Comparison of ENCODE assay signal across 8 cellular contexts in the genomic region with DNA sequence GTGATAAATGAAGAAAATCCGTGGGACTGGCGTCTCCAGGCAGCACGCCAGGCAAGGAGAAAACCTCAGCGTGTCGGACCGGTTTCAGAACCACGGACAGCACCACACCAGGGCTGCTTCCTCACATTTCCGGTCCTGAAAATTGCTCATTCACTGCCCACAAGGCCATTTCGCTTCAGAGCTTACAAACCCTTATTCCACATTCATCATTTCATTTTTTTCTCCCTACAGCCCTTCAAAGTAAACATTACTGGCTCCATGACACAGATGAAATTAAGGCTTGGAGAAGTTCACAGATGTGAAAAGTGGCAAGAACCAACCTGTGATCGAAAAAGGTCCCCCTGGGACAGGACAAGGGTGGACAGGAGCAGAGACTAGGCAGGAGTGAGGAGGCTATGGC. TPM values are rescaled to one million over a fixed set of nuclear protein-coding genes. Genes with fewer than 3 reads are reported as not detected.
DNase-seq lines count a peak whose midpoint lies in the region; ATAC-seq and TF ChIP-seq lines count a peak whose summit lies in the region.

No MANE protein-coding gene starts in this region.

- peak overlapping the region in 2 of 4 donors; percentile 0 to 66 for H3K4me3 Mint-ChIP-seq in CD4-positive, CD25-positive, alpha-beta regulatory T cell
- no peak overlapping the region for H3K4me3 Mint-ChIP-seq in activated CD8-positive, alpha-beta T cell treated with anti-CD3 and anti-CD28 coated beads for 36 hours

- WGBS in ovary, 3 donors = 9 to 10% (median 10%) methylated on average over 10 of the region's 10 CpGs

- no peak for TF ChIP-seq EP300 in ovary (IDR thresholded peaks at IDR 0.05)

- H3K9me2 ChIP-seq in Karpas-422 (replicated peaks; ENCODE audit: insufficient read depth, low read length) = no peaks in the 10 kb centered on the region

- no peaks in the 10 kb centered on the region for H3K9me3 ChIP-seq in CD4-positive, CD25-positive, alpha-beta regulatory T cell (ENCODE audit: control insufficient read depth in 2 of 2, low read length in 2 of 2)
- H3K9me3 ChIP-seq in Karpas-422 (ENCODE audit: low read length) (no peaks in the 10 kb centered on the region), ovary (no peaks in the 10 kb centered on the region)

- H4K20me1 ChIP-seq in Karpas-422 (ENCODE audit: insufficient read depth, low read depth, low read length) = peaks cover 20% of the 10 kb centered on the region; the same call in 1 of the 2 replicates

- CTCF ChIA-PET in activated CD8-positive, alpha-beta T cell treated with anti-CD3 and anti-CD28 coated beads for 36 hours (lab: Charles Lee) = no interaction called here

- H3K27me3 ChIP-seq in CD4-positive, CD25-positive, alpha-beta regulatory T cell (ENCODE audit: control insufficient read depth, insufficient read depth, low read length) = peaks cover 11% of the 10 kb centered on the region
- H3K27me3 ChIP-seq in Karpas-422 (ENCODE audit: low read length) (no peaks in the 10 kb centered on the region), ovary (peaks cover 2% of the 10 kb centered on the region)

- no peaks in the 10 kb centered on the region for H3K79me2 ChIP-seq in Karpas-422 (ENCODE audit: low read length)

- H2AFZ ChIP-seq in Karpas-422 (ENCODE audit: low read length) = no peak overlapping the region

- intact Hi-C loops in activated CD8-positive, alpha-beta T cell treated with anti-CD3 and anti-CD28 coated beads for 36 hours (cut with micrococcal nuclease) = no loop called here
- intact Hi-C loops in ovary (cut with DNase I) = no loop called here

- no peak overlapping the region for H3K27ac ChIP-seq in CD4-positive, CD25-positive, alpha-beta regulatory T cell (ENCODE audit: insufficient read depth, low read length, poor library complexity, severe bottlenecking)
- no peak overlapping the region for H3K27ac ChIP-seq in Karpas-422 (ENCODE audit: low read length)
- no peak overlapping the region for H3K27ac ChIP-seq in ovary

- peaks cover 3% of the 10 kb centered on the region for H3K36me3 Mint-ChIP-seq in CD4-positive, CD25-positive, alpha-beta regulatory T cell
- H3K36me3 Mint-ChIP-seq in activated CD8-positive, alpha-beta T cell treated with anti-CD3 and anti-CD28 coated beads for 36 hours (ENCODE audit: low read depth) = no peaks in the 10 kb centered on the region

- peaks cover 0 to 13% (median 10%) of the 10 kb centered on the region in 4 donors for H3K4me1 Mint-ChIP-seq in CD4-positive, CD25-positive, alpha-beta regulatory T cell
- peaks cover 11% of the 10 kb centered on the region for H3K4me1 Mint-ChIP-seq in activated CD8-positive, alpha-beta T cell treated with anti-CD3 and anti-CD28 coated beads for 36 hours (ENCODE audit: low read depth)

- DNase-seq in CD4-positive, CD25-positive, alpha-beta regulatory T cell = peak; percentile 33 to 55 (median 51)
- DNase-seq in Karpas-422 = peak; percentile 80
- DNase-seq in activated CD8-positive, alpha-beta T cell treated with anti-CD3 and anti-CD28 coated beads for 36 hours = peak; percentile 76
- DNase-seq in fibroblast of mammary gland (ENCODE audit: low read depth) = peak; percentile 85
- DNase-seq in ovary = peak; percentile 62 to 87 (median 81)
- DNase-seq in NCI-H82 treated with DMSO at 0.1 percent for 48 hours (lab: John Stamatoyannopoulos, UW; ENCODE audit: unreplicated experiment) = no peak
- DNase-seq in NCI-H128 (lab: John Stamatoyannopoulos, UW; ENCODE audit: unreplicated experiment) = no peak
- DNase-seq in NCI-H2107 (lab: John Stamatoyannopoulos, UW) = no peak

- peaks cover 11% of the 10 kb centered on the region for H3K4me1 ChIP-seq in CD4-positive, CD25-positive, alpha-beta regulatory T cell (ENCODE audit: control insufficient read depth, insufficient read depth, low read length, poor library complexity, severe bottlenecking)
- peaks cover 12% of the 10 kb centered on the region for H3K4me1 ChIP-seq in Karpas-422 (ENCODE audit: low read length)
- H3K4me1 ChIP-seq in ovary (ENCODE audit: insufficient read depth) = peaks cover 4% of the 10 kb centered on the region

- POLR2A ChIA-PET in activated CD8-positive, alpha-beta T cell treated with anti-CD3 and anti-CD28 coated beads for 36 hours (lab: Charles Lee) = no interaction called here

- peaks cover 39% of the 10 kb centered on the region for H3K27me3 Mint-ChIP-seq in CD4-positive, CD25-positive, alpha-beta regulatory T cell
- H3K27me3 Mint-ChIP-seq in activated CD8-positive, alpha-beta T cell treated with anti-CD3 and anti-CD28 coated beads for 36 hours = peaks cover 32% of the 10 kb centered on the region

- no peak for ATAC-seq in CD4-positive, CD25-positive, alpha-beta regulatory T cell (ENCODE audit: low read depth in 2 of 2)
- ATAC-seq in activated CD8-positive, alpha-beta T cell treated with anti-CD3 and anti-CD28 coated beads for 36 hours = no peak

- H3K36me3 ChIP-seq in CD4-positive, CD25-positive, alpha-beta regulatory T cell (ENCODE audit: control insufficient read depth, insufficient read depth, low read length) = no peaks in the 10 kb centered on the region
- H3K36me3 ChIP-seq in Karpas-422 (ENCODE audit: insufficient read depth, low read length) (no peaks in the 10 kb centered on the region), ovary (no peaks in the 10 kb centered on the region)

- no peak for TF ChIP-seq CTCF in activated CD8-positive, alpha-beta T cell treated with anti-CD3 and anti-CD28 coated beads for 36 hours (IDR thresholded peaks at IDR 0.05)
- no peak for TF ChIP-seq CTCF in fibroblast of mammary gland (conservative IDR thresholded peaks at IDR 0.05; ENCODE audit: control insufficient read depth, insufficient read depth, low read depth, low read length)
- no peak for TF ChIP-seq CTCF in ovary (IDR thresholded peaks at IDR 0.05)

- no peak overlapping the region for H3K27ac Mint-ChIP-seq in CD4-positive, CD25-positive, alpha-beta regulatory T cell
- no peak overlapping the region for H3K27ac Mint-ChIP-seq in activated CD8-positive, alpha-beta T cell treated with anti-CD3 and anti-CD28 coated beads for 36 hours

- H3K9ac ChIP-seq in Karpas-422 (ENCODE audit: low read length) = no peak overlapping the region

- peaks cover 0 to 3% (median 0%) of the 10 kb centered on the region in 7 donors for H3K9me3 Mint-ChIP-seq in CD4-positive, CD25-positive, alpha-beta regulatory T cell
- no peaks in the 10 kb centered on the region for H3K9me3 Mint-ChIP-seq in activated CD8-positive, alpha-beta T cell treated with anti-CD3 and anti-CD28 coated beads for 36 hours

- H3K4me2 ChIP-seq in Karpas-422 (ENCODE audit: low read depth, low read length, poor library complexity, severe bottlenecking) = no peak overlapping the region

- H3K4me3 ChIP-seq in CD4-positive, CD25-positive, alpha-beta regulatory T cell (ENCODE audit: low read depth, low read length) = no peak overlapping the region
- H3K4me3 ChIP-seq in Karpas-422 (ENCODE audit: low read length) (no peak overlapping the region), fibroblast of mammary gland (ENCODE audit: control insufficient read depth, low read depth, low read length) (no peak overlapping the region), ovary (no peak overlapping the region)

- TF ChIP-seq POLR2A in ovary (IDR thresholded peaks at IDR 0.05) = no peak

RNA-seq across cellular contexts. Expression of a gene that starts 1.5 kb away (rescaled TPM):
- 1.9 TPM for total RNA-seq in CD4-positive, CD25-positive, alpha-beta regulatory T cell
- polyA plus RNA-seq in CD4-positive, CD25-positive, alpha-beta regulatory T cell = under 1 TPM; 0.24 to 0.87 (median 0.52) TPM
- total RNA-seq in Karpas-422 (2014; rRNA removed; shearing (Covaris generic); ENCODE audit: low replicate concordance) = 1.9 and 4.6 TPM in 2 replicates
- total RNA-seq in activated CD8-positive, alpha-beta T cell treated with anti-CD3 and anti-CD28 coated beads for 36 hours = 1 to 10 TPM; 1.6 to 2.0 TPM
- total RNA-seq in ovary = under 1 TPM; 0.08 to 0.32 (median 0.20) TPM
- polyA plus RNA-seq in ovary = under 1 TPM; 0.13 to 0.50 TPM

RNA-seq across cellular contexts. Expression of a gene that starts 18.9 kb away (rescaled TPM):
- total RNA-seq in CD4-positive, CD25-positive, alpha-beta regulatory T cell = not detected
- not detected for polyA plus RNA-seq in CD4-positive, CD25-positive, alpha-beta regulatory T cell
- total RNA-seq in Karpas-422 (2014; rRNA removed; shearing (Covaris generic); ENCODE audit: low replicate concordance) = not detected in 2 replicates
- under 1 TPM; 0.69 to 0.79 TPM for total RNA-seq in activated CD8-positive, alpha-beta T cell treated with anti-CD3 and anti-CD28 coated beads for 36 hours
- not detected for total RNA-seq in ovary
- polyA plus RNA-seq in ovary = under 1 TPM in 1 of 2 donors, not detected in 1; 0.13 TPM

RNA-seq across cellular contexts. Expression of a gene that starts 19.0 kb away (rescaled TPM):
- total RNA-seq in CD4-positive, CD25-positive, alpha-beta regulatory T cell = not detected
- polyA plus RNA-seq in CD4-positive, CD25-positive, alpha-beta regulatory T cell = not detected
- total RNA-seq in Karpas-422 (2014; rRNA removed; shearing (Covaris generic); ENCODE audit: low replicate concordance) = not detected in 2 replicates
- not detected for total RNA-seq in activated CD8-positive, alpha-beta T cell treated with anti-CD3 and anti-CD28 coated beads for 36 hours
- not detected for total RNA-seq in ovary
- under 1 TPM in 1 of 2 donors, not detected in 1; 0.61 TPM for polyA plus RNA-seq in ovary

RNA-seq across cellular contexts. Expression of a gene that starts 35.8 kb away (rescaled TPM):
- total RNA-seq in CD4-positive, CD25-positive, alpha-beta regulatory T cell = 34.0 TPM
- polyA plus RNA-seq in CD4-positive, CD25-positive, alpha-beta regulatory T cell = 10 to 100 TPM; 26.0 to 48.8 (median 34.1) TPM
- 4.8 and 14.4 TPM in 2 replicates for total RNA-seq in Karpas-422 (2014; rRNA removed; shearing (Covaris generic); ENCODE audit: low replicate concordance)
- total RNA-seq in activated CD8-positive, alpha-beta T cell treated with anti-CD3 and anti-CD28 coated beads for 36 hours = 10 to 100 TPM; 24.6 to 26.3 TPM
- 10 to 100 TPM in 5 of 7 donors, 1 to 10 TPM in 2; 7.5 to 19.3 (median 14.9) TPM for total RNA-seq in ovary
- polyA plus RNA-seq in ovary = 10 to 100 TPM; 14.5 to 28.5 TPM

Comparison
In these comparisons a context has a peak if more than half of its experiments do, and no peak if none do; other contexts are left out.
1. DNase-seq: peak in CD4-positive, CD25-positive, alpha-beta regulatory T cell (3 of 3), Karpas-422 (single experiment), activated CD8-positive, alpha-beta T cell treated with anti-CD3 and anti-CD28 coated beads for 36 hours (single experiment), fibroblast of mammary gland (single experiment) and ovary (5 of 5); none in NCI-H82 treated with DMSO at 0.1 percent for 48 hours (single experiment), NCI-H128 (single experiment) and NCI-H2107 (single experiment).